11 cellular contexts compared by ENCODE assay signal in genomic region chr11:74278721-74279148, GRCh38. TPM values are rescaled to one million over a fixed set of nuclear protein-coding genes. Genes with fewer than 3 reads are reported as not detected.
DNase-seq lines count a peak whose midpoint lies in the region; ATAC-seq and TF ChIP-seq lines count a peak whose summit lies in the region.
"Had no signal": no experiment of that assay in that cellular context is flagged by ENCODE, and none has a peak within 500 bp of the region (broad histone marks: within the 10 kb centered on the region; RNA-seq: fewer than 3 reads in every experiment).

No MANE protein-coding gene starts in this region.

- no peak for TF ChIP-seq POLR2A in prostate gland (IDR thresholded peaks at IDR 0.05)

- no peak for ATAC-seq in activated CD8-positive, alpha-beta T cell treated with anti-CD3 and anti-CD28 coated beads for 36 hours
- ATAC-seq: activated naive CD4-positive, alpha-beta T cell treated with anti-CD3 and anti-CD28 coated beads, Interleukin-2, amount 50 U/mL, for 72 hours had no signal

- H3K4me3 Mint-ChIP-seq in activated naive CD4-positive, alpha-beta T cell treated with anti-CD3 and anti-CD28 coated beads, Interleukin-2, amount 10 ng/mL, durations not matched to agents 7 days and 5 days, result no peak overlapping the region
- no peak overlapping the region for H3K4me3 Mint-ChIP-seq in activated CD8-positive, alpha-beta T cell treated with anti-CD3 and anti-CD28 coated beads for 36 hours
- H3K4me3 Mint-ChIP-seq in activated CD4-positive, alpha-beta memory T cell treated with anti-CD3 and anti-CD28 coated beads, Interleukin-2, amount 10 ng/mL, durations not matched to agents 7 days and 5 days, result no peak overlapping the region

- H3K4me3 ChIP-seq in BJ (ENCODE audit: low read depth, low read length), result no peak overlapping the region
- H3K4me3 ChIP-seq in SJSA1, result no peak overlapping the region
- H3K4me3 ChIP-seq in prostate gland, result no peak overlapping the region

- no peaks in the 10 kb centered on the region for H3K36me3 ChIP-seq in BJ (ENCODE audit: control insufficient read depth, insufficient read depth, low read length)
- no peaks in the 10 kb centered on the region for H3K36me3 ChIP-seq in SJSA1
- H3K36me3 ChIP-seq in prostate gland, result no peaks in the 10 kb centered on the region

- peaks cover 14% of the 10 kb centered on the region for H3K4me1 ChIP-seq in SJSA1 (replicated peaks)
- peaks cover 3% of the 10 kb centered on the region for H3K4me1 ChIP-seq in prostate gland (replicated peaks)

- intact Hi-C loops in prostate gland (cut with DNase I), result loop anchor here (5.0 kb wide), 1 partner anchor 44 kb away; no protein-coding TSS in a partner anchor
- intact Hi-C loops in activated CD8-positive, alpha-beta T cell treated with anti-CD3 and anti-CD28 coated beads for 36 hours (cut with micrococcal nuclease), result no loop called here

- no peak overlapping the region for H3K27ac Mint-ChIP-seq in activated naive CD4-positive, alpha-beta T cell treated with anti-CD3 and anti-CD28 coated beads, Interleukin-2, amount 10 ng/mL, durations not matched to agents 7 days and 5 days
- no peak overlapping the region for H3K27ac Mint-ChIP-seq in activated CD8-positive, alpha-beta T cell treated with anti-CD3 and anti-CD28 coated beads for 36 hours
- no peak overlapping the region for H3K27ac Mint-ChIP-seq in activated CD4-positive, alpha-beta memory T cell treated with anti-CD3 and anti-CD28 coated beads, Interleukin-2, amount 10 ng/mL, durations not matched to agents 7 days and 5 days
- H3K27ac Mint-ChIP-seq: activated naive CD4-positive, alpha-beta T cell treated with anti-CD3 and anti-CD28 coated beads, Interleukin-2, amount 50 U/mL, for 72 hours; progenitor cell of endocrine pancreas had no signal

- DNase-seq in BJ (ENCODE audit: low read depth) (peak; percentile 96), SJSA1 (ENCODE audit: low read depth in 1 of 2, low spot score in 2 of 2) (peak; percentile 58 to 70), fibroblast of the conjunctiva (ENCODE audit: low read depth) (peak; percentile 92), prostate gland (ENCODE audit: low spot score) (no peak), HPDE6-E6E7 (ENCODE audit: extremely low spot score) (no peak)
- no peak for DNase-seq in activated naive CD4-positive, alpha-beta T cell treated with anti-CD3 and anti-CD28 coated beads, Interleukin-2, amount 10 ng/mL, durations not matched to agents 7 days and 5 days
- DNase-seq in activated CD8-positive, alpha-beta T cell treated with anti-CD3 and anti-CD28 coated beads for 36 hours, result no peak
- no peak for DNase-seq in activated CD4-positive, alpha-beta memory T cell treated with anti-CD3 and anti-CD28 coated beads, Interleukin-2, amount 10 ng/mL, durations not matched to agents 7 days and 5 days
- DNase-seq: Karpas-422 had no signal

- no peaks in the 10 kb centered on the region for H3K36me3 Mint-ChIP-seq in activated naive CD4-positive, alpha-beta T cell treated with anti-CD3 and anti-CD28 coated beads, Interleukin-2, amount 10 ng/mL, durations not matched to agents 7 days and 5 days
- no peaks in the 10 kb centered on the region for H3K36me3 Mint-ChIP-seq in activated CD8-positive, alpha-beta T cell treated with anti-CD3 and anti-CD28 coated beads for 36 hours (ENCODE audit: low read depth)
- H3K36me3 Mint-ChIP-seq in activated CD4-positive, alpha-beta memory T cell treated with anti-CD3 and anti-CD28 coated beads, Interleukin-2, amount 10 ng/mL, durations not matched to agents 7 days and 5 days (ENCODE audit: low read depth), result no peaks in the 10 kb centered on the region
- H3K36me3 Mint-ChIP-seq: activated naive CD4-positive, alpha-beta T cell treated with anti-CD3 and anti-CD28 coated beads, Interleukin-2, amount 50 U/mL, for 72 hours had no signal

- TF ChIP-seq CTCF in BJ (IDR thresholded peaks at IDR 0.05; ENCODE audit: insufficient read depth, low read depth, low read length) (no peak), prostate gland (IDR thresholded peaks at IDR 0.05) (no peak)
- no peak for TF ChIP-seq CTCF in activated CD8-positive, alpha-beta T cell treated with anti-CD3 and anti-CD28 coated beads for 36 hours (IDR thresholded peaks at IDR 0.05)

- peaks cover 6% of the 10 kb centered on the region for H3K27me3 Mint-ChIP-seq in activated naive CD4-positive, alpha-beta T cell treated with anti-CD3 and anti-CD28 coated beads, Interleukin-2, amount 10 ng/mL, durations not matched to agents 7 days and 5 days
- peaks cover 5% of the 10 kb centered on the region for H3K27me3 Mint-ChIP-seq in activated CD8-positive, alpha-beta T cell treated with anti-CD3 and anti-CD28 coated beads for 36 hours
- peaks cover 18% of the 10 kb centered on the region for H3K27me3 Mint-ChIP-seq in activated CD4-positive, alpha-beta memory T cell treated with anti-CD3 and anti-CD28 coated beads, Interleukin-2, amount 10 ng/mL, durations not matched to agents 7 days and 5 days

- peak overlapping the region; percentile 27; the same call in 1 of the 2 replicates for H3K27ac ChIP-seq in SJSA1
- H3K27ac ChIP-seq in prostate gland, result peak overlapping the region; percentile 22 to 49

- CTCF ChIA-PET in BJ (lab: Yijun Ruan, JAX), result interaction anchor here (0.8 to 2.1 kb wide), 5 partner anchors 10 to 171 kb away, joined by 3 to 9 read pairs (median 3); no protein-coding TSS in a partner anchor
- CTCF ChIA-PET in activated naive CD4-positive, alpha-beta T cell treated with anti-CD3 and anti-CD28 coated beads, Interleukin-2, amount 10 ng/mL, durations not matched to agents 7 days and 5 days (lab: Charles Lee), result interaction anchor here (2.0 kb wide), 1 partner anchor 23 kb away, joined by 5 read pairs; no protein-coding TSS in a partner anchor
- CTCF ChIA-PET in activated CD8-positive, alpha-beta T cell treated with anti-CD3 and anti-CD28 coated beads for 36 hours (lab: Charles Lee), result interaction anchor here (0.6 to 1.4 kb wide), 4 partner anchors 9 to 79 kb away, joined by 3 to 6 read pairs (median 3); no protein-coding TSS in a partner anchor
- CTCF ChIA-PET in activated CD4-positive, alpha-beta memory T cell treated with anti-CD3 and anti-CD28 coated beads, Interleukin-2, amount 10 ng/mL, durations not matched to agents 7 days and 5 days (lab: Charles Lee), result no interaction called here

- no peaks in the 10 kb centered on the region for H3K9me3 Mint-ChIP-seq in activated naive CD4-positive, alpha-beta T cell treated with anti-CD3 and anti-CD28 coated beads, Interleukin-2, amount 10 ng/mL, durations not matched to agents 7 days and 5 days
- H3K9me3 Mint-ChIP-seq in activated CD8-positive, alpha-beta T cell treated with anti-CD3 and anti-CD28 coated beads for 36 hours, result no peaks in the 10 kb centered on the region
- H3K9me3 Mint-ChIP-seq in activated CD4-positive, alpha-beta memory T cell treated with anti-CD3 and anti-CD28 coated beads, Interleukin-2, amount 10 ng/mL, durations not matched to agents 7 days and 5 days, result no peaks in the 10 kb centered on the region
- H3K9me3 Mint-ChIP-seq: activated naive CD4-positive, alpha-beta T cell treated with anti-CD3 and anti-CD28 coated beads, Interleukin-2, amount 50 U/mL, for 72 hours had no signal

- no peaks in the 10 kb centered on the region for H3K4me1 Mint-ChIP-seq in activated naive CD4-positive, alpha-beta T cell treated with anti-CD3 and anti-CD28 coated beads, Interleukin-2, amount 10 ng/mL, durations not matched to agents 7 days and 5 days
- no peaks in the 10 kb centered on the region for H3K4me1 Mint-ChIP-seq in activated CD8-positive, alpha-beta T cell treated with anti-CD3 and anti-CD28 coated beads for 36 hours (ENCODE audit: low read depth)
- H3K4me1 Mint-ChIP-seq in activated CD4-positive, alpha-beta memory T cell treated with anti-CD3 and anti-CD28 coated beads, Interleukin-2, amount 10 ng/mL, durations not matched to agents 7 days and 5 days, result no peaks in the 10 kb centered on the region

- no peaks in the 10 kb centered on the region for H3K9me3 ChIP-seq in SJSA1 (replicated peaks)
- no peaks in the 10 kb centered on the region for H3K9me3 ChIP-seq in prostate gland

- POLR2A ChIA-PET in BJ (lab: Charles Lee), result interaction anchor here (0.6 to 1.0 kb wide), 3 partner anchors 9 to 90 kb away, joined by 3 to 4 read pairs (median 3); no protein-coding TSS in a partner anchor
- POLR2A ChIA-PET in activated CD8-positive, alpha-beta T cell treated with anti-CD3 and anti-CD28 coated beads for 36 hours (lab: Charles Lee), result no interaction called here
- POLR2A ChIA-PET in activated CD4-positive, alpha-beta memory T cell treated with anti-CD3 and anti-CD28 coated beads, Interleukin-2, amount 10 ng/mL, durations not matched to agents 7 days and 5 days (lab: Charles Lee), result interaction anchor here (0.9 kb wide), 1 partner anchor 37 kb away, joined by 3 read pairs; no protein-coding TSS in a partner anchor

- WGBS in prostate gland, result 43% methylated on average over 1 of the region's 1 CpG

- H3K27me3 ChIP-seq in BJ (ENCODE audit: control insufficient read depth, insufficient read depth, low read length) (no peaks in the 10 kb centered on the region), SJSA1 (replicated peaks) (no peaks in the 10 kb centered on the region), prostate gland (replicated peaks; ENCODE audit: insufficient read depth) (no peaks in the 10 kb centered on the region)

RNA-seq across cellular contexts. Expression of gene P4HA3, which starts 32.7 kb away (rescaled TPM):
- 13.5 and 14.1 TPM in 2 replicates for polyA plus RNA-seq in BJ (2011; rRNA removed)
- polyA minus RNA-seq in BJ (2011; rRNA and poly(A)+ RNA removed), result 3.2 and 5.9 TPM in 2 replicates
- total RNA-seq in SJSA1 (2014; rRNA removed; shearing (Covaris generic)), result 0.89 TPM in 1 of 2 replicates, not detected in the other
- total RNA-seq in prostate gland, result 1 to 10 TPM in 1 of 2 donors, under 1 TPM in 1; 0.80 to 1.9 TPM
- not detected for total RNA-seq in activated CD8-positive, alpha-beta T cell treated with anti-CD3 and anti-CD28 coated beads for 36 hours
- not detected for total RNA-seq in activated CD4-positive, alpha-beta memory T cell treated with anti-CD3 and anti-CD28 coated beads, Interleukin-2, amount 10 ng/mL, durations not matched to agents 7 days and 5 days
- total RNA-seq: activated naive CD4-positive, alpha-beta T cell treated with anti-CD3 and anti-CD28 coated beads, Interleukin-2, amount 50 U/mL, for 72 hours had no signal

Comparison
In these comparisons a context has a peak if more than half of its experiments do, and no peak if none do; other contexts are left out.
1. DNase-seq: peak in BJ (single experiment), SJSA1 (2 of 2) and fibroblast of the conjunctiva (single experiment); none in prostate gland (single experiment), HPDE6-E6E7 (single experiment), activated naive CD4-positive, alpha-beta T cell treated with anti-CD3 and anti-CD28 coated beads, Interleukin-2, amount 10 ng/mL, durations not matched to agents 7 days and 5 days (single experiment), activated CD8-positive, alpha-beta T cell treated with anti-CD3 and anti-CD28 coated beads for 36 hours (single experiment) and activated CD4-positive, alpha-beta memory T cell treated with anti-CD3 and anti-CD28 coated beads, Interleukin-2, amount 10 ng/mL, durations not matched to agents 7 days and 5 days (single experiment).